13 cellular contexts compared by ENCODE assay signal in genomic region chr5:143129910-143130703, GRCh38.
A peak's percentile ranks its signal among the peaks of the same experiment; 100 is the strongest.
DNase-seq lines count a peak whose midpoint lies in the region; ATAC-seq and TF ChIP-seq lines count a peak whose summit lies in the region.
"Had no signal": no experiment of that assay in that cellular context is flagged by ENCODE, and none has a peak within 500 bp of the region (broad histone marks: within the 10 kb centered on the region; RNA-seq: fewer than 3 reads in every experiment).

No MANE protein-coding gene starts in this region.

- H2BK120ac ChIP-seq in H9 (ENCODE audit: low read depth, low read length, poor library complexity, severe bottlenecking) = no peak overlapping the region

- no peaks in the 10 kb centered on the region for H3K79me1 ChIP-seq in H9 (ENCODE audit: insufficient read depth, low read depth, low read length, poor library complexity, severe bottlenecking)

- H3K9me3 ChIP-seq in H9 (ENCODE audit: control insufficient read depth, low read depth, low read length) = no peaks in the 10 kb centered on the region
- no peaks in the 10 kb centered on the region for H3K9me3 ChIP-seq in SJCRH30 (replicated peaks)
- H3K9me3 ChIP-seq in smooth muscle cell (replicated peaks; ENCODE audit: low read depth) = no peaks in the 10 kb centered on the region

- H3K4me1 ChIP-seq in H9 (ENCODE audit: insufficient read depth, low read length) (no peaks in the 10 kb centered on the region), SJCRH30 (peaks cover 78% of the 10 kb centered on the region), smooth muscle cell (ENCODE audit: low read depth) (peaks cover 45% of the 10 kb centered on the region)

- no peak overlapping the region for H4K8ac ChIP-seq in H9 (replicated peaks; ENCODE audit: insufficient read length, low read depth, low read length)

- no peak overlapping the region for H2AFZ ChIP-seq in H9 (ENCODE audit: low read length)
- peak overlapping the region; percentile 21 for H2AFZ ChIP-seq in smooth muscle cell (ENCODE audit: low read depth)

- intact Hi-C loops in left colon (cut with DNase I, micrococcal nuclease) = no loop called here

- no peak for DNase-seq in H9
- DNase-seq in SJCRH30 = peak; percentile 49 to 84
- DNase-seq in left colon = no peak
- no peak for DNase-seq in smooth muscle cell (lab: John Stamatoyannopoulos, UW; ENCODE audit: unreplicated experiment)
- DNase-seq in cerebellum (ENCODE audit: low spot score) = no peak
- no peak for DNase-seq in effector CD4-positive, alpha-beta T cell
- DNase-seq: DMS 273 treated with DMSO at 0.1 percent for 48 hours, DND-41, H7, NCI-H1105 treated with DMSO at 0.1 percent for 48 hours, NCI-H1694 treated with DMSO at 0.1 percent for 48 hours had no signal

- H3K4me3 ChIP-seq in SJCRH30 (no peak overlapping the region), smooth muscle cell (no peak overlapping the region)
- H3K4me3 ChIP-seq: K562 had no signal

- no peak overlapping the region for H3K27ac Mint-ChIP-seq in H9

- H3K9ac ChIP-seq in H9 (ENCODE audit: extremely low read depth, insufficient read length, low read length) = no peak overlapping the region
- peak overlapping the region; percentile 26 for H3K9ac ChIP-seq in smooth muscle cell (ENCODE audit: low read depth)

- ATAC-seq in left colon (peak; percentile 60), GM18519 (IDR thresholded peaks at IDR 0.05; ENCODE audit: low FRiP score, unreplicated experiment) (no peak)
- ATAC-seq: K562 had no signal

- no peak for TF ChIP-seq CTCF in H9 (conservative IDR thresholded peaks at IDR 0.05)
- TF ChIP-seq CTCF in smooth muscle cell (IDR thresholded peaks at IDR 0.05; ENCODE audit: borderline replicate concordance, insufficient read depth, poor library complexity, severe bottlenecking) = no peak

- no peak overlapping the region for H3K14ac ChIP-seq in H9 (ENCODE audit: insufficient read depth, low read length)

- WGBS in H9 (ENCODE audit: extremely low coverage, insufficient read length, low lambda C conversion rate) = no CpG with 5 or more reads among the region's 6 CpGs
- WGBS in smooth muscle cell (ENCODE audit: low lambda C conversion rate) = 32% methylated on average over 6 of the region's 6 CpGs

- H4K20me1 ChIP-seq in H9 (ENCODE audit: control insufficient read depth, insufficient read depth, insufficient read length) = no peaks in the 10 kb centered on the region
- H4K20me1 ChIP-seq in smooth muscle cell (ENCODE audit: low read depth) = no peaks in the 10 kb centered on the region

- H3K4me2 ChIP-seq in H9 (ENCODE audit: insufficient read depth, insufficient read length, low read length) = no peak overlapping the region
- peak overlapping the region; percentile 49 for H3K4me2 ChIP-seq in smooth muscle cell

- H4K5ac ChIP-seq in H9 (ENCODE audit: insufficient read length, low read depth, low read length) = no peak overlapping the region

- H2BK15ac ChIP-seq in H9 (ENCODE audit: low read depth, low read length) = no peak overlapping the region

- H3T11ph ChIP-seq in H9 (ENCODE audit: low read length) = no peak overlapping the region

- peaks cover 23 to 33% of the 10 kb centered on the region in 2 experiments for H3K4me1 Mint-ChIP-seq in H9

- H3K27ac ChIP-seq in H9 (ENCODE audit: insufficient read length, low read depth, low read length) (no peak overlapping the region), SJCRH30 (peak overlapping the region; percentile 90), smooth muscle cell (ENCODE audit: low read depth) (peak overlapping the region; percentile 77)

- no peaks in the 10 kb centered on the region for H3K27me3 ChIP-seq in H9 (ENCODE audit: insufficient read depth, low read length)
- no peaks in the 10 kb centered on the region for H3K27me3 ChIP-seq in SJCRH30
- H3K27me3 ChIP-seq in smooth muscle cell (ENCODE audit: low read depth) = no peaks in the 10 kb centered on the region

- H3K36me3 Mint-ChIP-seq in H9 (ENCODE audit: insufficient read depth in 1 of 3, low read depth in 3 of 3) = 0 out of 7 replicates have a peak, but pooled peaks cover 0 to 2% (median 0%) of the 10 kb centered on the region in 3 experiments

- no peaks in the 10 kb centered on the region for H3K23me2 ChIP-seq in H9 (ENCODE audit: insufficient read length, low read depth, low read length, poor library complexity, severe bottlenecking)

- H3F3A ChIP-seq in smooth muscle cell (ENCODE audit: low read depth) = peaks cover 20% of the 10 kb centered on the region

- H2AK5ac ChIP-seq in H9 (ENCODE audit: insufficient read length, low read length) = no peak overlapping the region

- H2BK20ac ChIP-seq in H9 (ENCODE audit: low read depth, low read length, poor library complexity, severe bottlenecking) = no peak overlapping the region

- H3K27me3 Mint-ChIP-seq in H9 (ENCODE audit: low read depth) = no peaks in the 10 kb centered on the region

- no peak overlapping the region for H3K18ac ChIP-seq in H9 (ENCODE audit: insufficient read length, low read depth, low read length)

- H3K4me3 Mint-ChIP-seq in H9 = no peak overlapping the region

- H3K79me2 ChIP-seq in H9 (ENCODE audit: insufficient read depth, low read length) (no peaks in the 10 kb centered on the region), smooth muscle cell (ENCODE audit: low read depth) (no peaks in the 10 kb centered on the region)

- H2BK12ac ChIP-seq in H9 (ENCODE audit: insufficient read length, low read depth, low read length) = no peak overlapping the region

- H3K9me3 Mint-ChIP-seq in H9 = no peaks in the 10 kb centered on the region

- H3K4ac ChIP-seq in H9 (ENCODE audit: low read depth, low read length) = no peak overlapping the region

- H3K36me3 ChIP-seq in SJCRH30 = no peaks in the 10 kb centered on the region
- no peaks in the 10 kb centered on the region for H3K36me3 ChIP-seq in smooth muscle cell (ENCODE audit: low read depth)

- no peak overlapping the region for H4K91ac ChIP-seq in H9 (ENCODE audit: insufficient read length, low read depth, low read length)

- H3K23ac ChIP-seq in H9 (ENCODE audit: insufficient read length, low read depth, low read length) = no peak overlapping the region

- peak overlapping the region; percentile 26 for H2BK5ac ChIP-seq in H9 (ENCODE audit: insufficient read length, low read length)

- no peak overlapping the region for H3K56ac ChIP-seq in H9 (ENCODE audit: insufficient read length, low read depth, low read length)

Comparison
In these comparisons a context has a peak if more than half of its experiments do, and no peak if none do; other contexts are left out.
1. DNase-seq: peak in SJCRH30 (2 of 2); none in H9 (single experiment), left colon (0 of 2), smooth muscle cell (single experiment), cerebellum (single experiment) and effector CD4-positive, alpha-beta T cell (single experiment).